Comparison of ENCODE assay signal across 26 cellular contexts in genomic region chr20:57727863-57728262, GRCh38.
"Had no signal": no experiment of that assay in that cellular context is flagged by ENCODE, and none has a peak within 500 bp of the region (broad histone marks: within the 10 kb centered on the region; RNA-seq: fewer than 3 reads in every experiment).

No MANE protein-coding gene starts in this region.

- DNase-seq: islet precursor cell; left ventricle myocardium inferior; mesendoderm; midbrain; nucleus accumbens; pancreas; retina; right cardiac atrium; stimulated activated CD4-positive, alpha-beta T cell treated with anti-CD3 and anti-CD28 coated beads, Interleukin-12 subunit alpha, Interleukin-12 subunit beta, amount 100 ng/mL, for 4 hours; stimulated activated CD4-positive, alpha-beta T cell treated with anti-CD3 and anti-CD28 coated beads, Interleukin-15, amount 100 ng/mL, for 24 hours; stimulated activated CD4-positive, alpha-beta T cell treated with anti-CD3 and anti-CD28 coated beads, Interleukin-2, amount 100 ng/mL, for 24 hours; stimulated activated CD4-positive, alpha-beta T cell treated with anti-CD3 and anti-CD28 coated beads, Interleukin-4, amount 100 ng/mL, for 1 hour; stimulated activated naive B cell treated with anti-CD40 and anti-IgM and Interleukin-4, amounts not matched to agents 10 μg/mL and 1 μg/mL and 100 μg/mL, for 72 hours; stimulated activated naive CD8-positive, alpha-beta T cell treated with anti-CD3 and anti-CD28 coated beads, Interleukin-15, Interleukin-2, amounts not matched to agents 100 U/mL and 50 U/mL, for 24 hours; stomach; testis; thyroid gland; transverse colon; upper lobe of left lung had no signal

- H3K4me3 Mint-ChIP-seq: naive thymus-derived CD8-positive, alpha-beta T cell; nephron; neural crest cell; stimulated activated naive B cell treated with anti-CD40 and anti-IgM and Interleukin-4, amounts not matched to agents 10 μg/mL and 1 μg/mL and 100 μg/mL, for 72 hours had no signal

- H3K27ac ChIP-seq: left ventricle myocardium inferior, pancreas, prostate gland, skin epidermis, stomach, testis, thyroid gland, transverse colon, upper lobe of left lung, vagina had no signal

- H3K4me1 ChIP-seq: left ventricle myocardium inferior, pancreas, prostate gland, stomach, thyroid gland, transverse colon, upper lobe of left lung, vagina had no signal

- H3K9me3 Mint-ChIP-seq: naive thymus-derived CD8-positive, alpha-beta T cell; nephron; neural crest cell; stimulated activated naive B cell treated with anti-CD40 and anti-IgM and Interleukin-4, amounts not matched to agents 10 μg/mL and 1 μg/mL and 100 μg/mL, for 72 hours had no signal

- H3K27me3 ChIP-seq: pancreas, stomach, testis, thyroid gland, transverse colon, upper lobe of left lung, vagina had no signal

- H3K36me3 Mint-ChIP-seq: naive thymus-derived CD8-positive, alpha-beta T cell had no signal

- H3K9me3 ChIP-seq: left ventricle myocardium inferior, mucosa of descending colon, pancreas, prostate gland, stomach, testis, thyroid gland, transverse colon, upper lobe of left lung, vagina had no signal

- H3K27ac Mint-ChIP-seq: naive thymus-derived CD8-positive, alpha-beta T cell; nephron; stimulated activated naive B cell treated with anti-CD40 and anti-IgM and Interleukin-4, amounts not matched to agents 10 μg/mL and 1 μg/mL and 100 μg/mL, for 72 hours had no signal

- H3K4me1 Mint-ChIP-seq: stimulated activated naive B cell treated with anti-CD40 and anti-IgM and Interleukin-4, amounts not matched to agents 10 μg/mL and 1 μg/mL and 100 μg/mL, for 72 hours had no signal
